ENCODE assay signal across 2 cellular contexts in genomic region chr1:16975211-16975610, GRCh38.
A peak's percentile ranks its signal among the peaks of the same experiment; 100 is the strongest.
TF ChIP-seq lines count a peak whose summit lies in the region.

No MANE protein-coding gene starts in this region.

TF ChIP-seq in PFSK-1, 5 proteins besides CTCF, POLR2A, EP300 and RAD21:
- TF ChIP-seq POLR2AphosphoS5 (IDR thresholded peaks at IDR 0.05; ENCODE audit: low read depth, low read length) = 0 out of 2 replicates have a peak, but pooled peaks have one; percentile 32
- no peak for TF ChIP-seq TAF1 (IDR thresholded peaks at IDR 0.05; ENCODE audit: borderline replicate concordance, insufficient read depth, low read length)
TF ChIP-seq in PFSK-1: peak in this region for 1.

TF ChIP-seq in H1, 55 proteins besides CTCF, POLR2A, EP300 and RAD21:
- TF ChIP-seq SIRT6 (IDR thresholded peaks at IDR 0.05; ENCODE audit: low read length) (no peak), CHD7 (IDR thresholded peaks at IDR 0.05; ENCODE audit: insufficient replicate concordance, low read length) (no peak), KDM1A (IDR thresholded peaks at IDR 0.05; ENCODE audit: borderline replicate concordance, low read length) (no peak), BACH1 (IDR thresholded peaks at IDR 0.05; ENCODE audit: low read length) (no peak), TBP (IDR thresholded peaks at IDR 0.05; ENCODE audit: low read depth, low read length) (no peak), CREB1 (IDR thresholded peaks at IDR 0.05) (no peak), GTF2F1 (IDR thresholded peaks at IDR 0.05; ENCODE audit: borderline replicate concordance, low read depth, low read length) (no peak), SP2 (IDR thresholded peaks at IDR 0.05; ENCODE audit: low read length) (no peak), SP1 (IDR thresholded peaks at IDR 0.05; ENCODE audit: low read depth, low read length) (no peak), NANOG (IDR thresholded peaks at IDR 0.05; ENCODE audit: insufficient read depth, low read depth, low read length, poor library complexity, severe bottlenecking) (no peak), HDAC6 (IDR thresholded peaks at IDR 0.05; ENCODE audit: low read depth, low read length) (no peak), PHF8 (conservative IDR thresholded peaks at IDR 0.05; ENCODE audit: low read depth, low read length) (no peak), ZNF274 (IDR thresholded peaks at IDR 0.05; ENCODE audit: borderline replicate concordance, extremely low read depth, low read length) (no peak), TCF12 (IDR thresholded peaks at IDR 0.05; ENCODE audit: low read depth, low read length) (no peak), HDAC2 (IDR thresholded peaks at IDR 0.05; ENCODE audit: borderline replicate concordance in 1 of 2, low read depth in 2 of 2, low read length in 2 of 2) (no peak), SIN3A (conservative IDR thresholded peaks at IDR 0.05 in 1 of 2, IDR thresholded peaks at IDR 0.05 in 1 of 2; ENCODE audit: low read depth in 1 of 2, low read length in 2 of 2) (no peak), CHD1 (IDR thresholded peaks at IDR 0.05; ENCODE audit: low read depth, low read length) (no peak), SAP30 (IDR thresholded peaks at IDR 0.05; ENCODE audit: insufficient read depth, insufficient replicate concordance, low read length) (no peak)
TF ChIP-seq in H1: peak in this region for 0.
